8 cellular contexts compared by ENCODE assay signal in genomic region chr19:37654833-37655688, GRCh38. TPM values are rescaled to one million over a fixed set of nuclear protein-coding genes. Genes with fewer than 3 reads are reported as not detected.
DNase-seq lines count a peak whose midpoint lies in the region; ATAC-seq and TF ChIP-seq lines count a peak whose summit lies in the region.

Gene ZFP30 (minus strand): TSS chr19:37655465. CDS start chr19:37647822, 7,643 bp downstream.

- ATAC-seq in GM19035 (IDR thresholded peaks at IDR 0.05; ENCODE audit: unreplicated experiment), result peak; percentile 62
- peak; percentile 64 for ATAC-seq in HG03196 (IDR thresholded peaks at IDR 0.05; ENCODE audit: unreplicated experiment)
- ATAC-seq in activated CD8-positive, alpha-beta memory T cell treated with anti-CD3 and anti-CD28 coated beads, Interleukin-2, amount 10 ng/mL, durations not matched to agents 7 days and 5 days, result peak; percentile 85

- CTCF ChIA-PET in activated CD8-positive, alpha-beta memory T cell treated with anti-CD3 and anti-CD28 coated beads, Interleukin-2, amount 10 ng/mL, durations not matched to agents 7 days and 5 days (lab: Charles Lee), result no interaction called here

- DNase-seq in AG09309 (ENCODE audit: low read depth) (peak; percentile 39), NCI-H526 treated with DMSO at 0.1 percent for 48 hours (lab: John Stamatoyannopoulos, UW) (peak; percentile 76), endothelial cell (ENCODE audit: low spot score) (peak; percentile 89), midbrain (lab: John Stamatoyannopoulos, UW) (peak; percentile 94)
- peak; percentile 84 for DNase-seq in activated CD8-positive, alpha-beta memory T cell treated with anti-CD3 and anti-CD28 coated beads, Interleukin-2, amount 10 ng/mL, durations not matched to agents 7 days and 5 days
- peak; percentile 47 for DNase-seq in stimulated activated CD8-positive, alpha-beta memory T cell treated with anti-CD3 and anti-CD28 coated beads, Interleukin-15, amount 100 ng/mL, for 24 hours (ENCODE audit: low read depth)

- TF ChIP-seq CTCF in AG09309 (IDR thresholded peaks at IDR 0.05; ENCODE audit: control insufficient read depth, insufficient read depth, low read depth, low read length, missing control alignments) (no peak), endothelial cell (IDR thresholded peaks at IDR 0.05; ENCODE audit: unreplicated experiment) (no peak)

- H3K36me3 Mint-ChIP-seq in activated CD8-positive, alpha-beta memory T cell treated with anti-CD3 and anti-CD28 coated beads, Interleukin-2, amount 10 ng/mL, durations not matched to agents 7 days and 5 days, result peaks cover 45% of the 10 kb centered on the region
- H3K36me3 Mint-ChIP-seq in endothelial cell (ENCODE audit: low read depth, unreplicated experiment), result peaks cover 14% of the 10 kb centered on the region

- no peaks in the 10 kb centered on the region for H3K27me3 Mint-ChIP-seq in activated CD8-positive, alpha-beta memory T cell treated with anti-CD3 and anti-CD28 coated beads, Interleukin-2, amount 10 ng/mL, durations not matched to agents 7 days and 5 days
- H3K27me3 Mint-ChIP-seq in endothelial cell (ENCODE audit: unreplicated experiment), result peaks cover 7% of the 10 kb centered on the region

- peak within 1 kb of the TSS; percentile 67 for H3K4me3 ChIP-seq in AG09309 (ENCODE audit: control insufficient read depth, low read depth, low read length)

- peaks cover 19% of the 10 kb centered on the region for H3K9me3 Mint-ChIP-seq in activated CD8-positive, alpha-beta memory T cell treated with anti-CD3 and anti-CD28 coated beads, Interleukin-2, amount 10 ng/mL, durations not matched to agents 7 days and 5 days (ENCODE audit: low read depth)
- H3K9me3 Mint-ChIP-seq in endothelial cell (ENCODE audit: unreplicated experiment), result no peaks in the 10 kb centered on the region

- H3K4me1 Mint-ChIP-seq in activated CD8-positive, alpha-beta memory T cell treated with anti-CD3 and anti-CD28 coated beads, Interleukin-2, amount 10 ng/mL, durations not matched to agents 7 days and 5 days, result peaks cover 25% of the 10 kb centered on the region
- peaks cover 14% of the 10 kb centered on the region for H3K4me1 Mint-ChIP-seq in endothelial cell (ENCODE audit: unreplicated experiment)

- H3K4me3 Mint-ChIP-seq in activated CD8-positive, alpha-beta memory T cell treated with anti-CD3 and anti-CD28 coated beads, Interleukin-2, amount 10 ng/mL, durations not matched to agents 7 days and 5 days, result peak within 1 kb of the TSS; percentile 95
- peak within 1 kb of the TSS; percentile 96 for H3K4me3 Mint-ChIP-seq in endothelial cell (ENCODE audit: unreplicated experiment)

- H3K27ac Mint-ChIP-seq in activated CD8-positive, alpha-beta memory T cell treated with anti-CD3 and anti-CD28 coated beads, Interleukin-2, amount 10 ng/mL, durations not matched to agents 7 days and 5 days, result peak within 1 kb of the TSS; percentile 96
- peak within 1 kb of the TSS; percentile 67 for H3K27ac Mint-ChIP-seq in endothelial cell (ENCODE audit: unreplicated experiment)

RNA-seq across cellular contexts. Expression of gene ZFP30, which starts in this region (rescaled TPM):
- total RNA-seq in activated CD8-positive, alpha-beta memory T cell treated with anti-CD3 and anti-CD28 coated beads, Interleukin-2, amount 10 ng/mL, durations not matched to agents 7 days and 5 days, result 10 to 100 TPM; 11.9 to 15.1 TPM
- total RNA-seq in endothelial cell (ENCODE audit: unreplicated experiment), result 20.2 TPM

Comparison
In these comparisons a context has a peak if more than half of its experiments do, and no peak if none do; other contexts are left out.
1. Peak in every context shown above with its lines: DNase-seq, ATAC-seq and H3K4me3 ChIP-seq.
2. DNase-seq: peak in every context shown above with its lines; median percentile 94 in midbrain; 89 in endothelial cell; 84 in activated CD8-positive, alpha-beta memory T cell treated with anti-CD3 and anti-CD28 coated beads, Interleukin-2, amount 10 ng/mL, durations not matched to agents 7 days and 5 days; 76 in NCI-H526 treated with DMSO at 0.1 percent for 48 hours; 47 in stimulated activated CD8-positive, alpha-beta memory T cell treated with anti-CD3 and anti-CD28 coated beads, Interleukin-15, amount 100 ng/mL, for 24 hours; 39 in AG09309.